In genomic region chr6:55069132-55069781, GRCh38 we compare ENCODE assay signal across 8 cellular contexts.
DNase-seq lines count a peak whose midpoint lies in the region; ATAC-seq, FAIRE-seq and TF ChIP-seq lines count a peak whose summit lies in the region.

No MANE protein-coding gene starts in this region.

- TF ChIP-seq CTCF in keratinocyte (optimal IDR thresholded peaks at IDR 0.05 in 1 of 3, IDR thresholded peaks at IDR 0.05 in 1 of 3, conservative IDR thresholded peaks at IDR 0.05 in 1 of 3; ENCODE audit: extremely low read depth in 1 of 3, insufficient read depth in 2 of 3, low read length in 3 of 3), result peak; percentile 53 to 63 (median 58)

- POLR2A ChIA-PET in activated CD4-positive, alpha-beta T cell treated with anti-CD3 and anti-CD28 coated beads for 36 hours (lab: Charles Lee), result no interaction called here

- peak; percentile 48 for FAIRE-seq in keratinocyte (lab: Jason Lieb, UNC)

- H3K4me1 Mint-ChIP-seq in activated CD4-positive, alpha-beta T cell treated with anti-CD3 and anti-CD28 coated beads for 36 hours, result no peaks in the 10 kb centered on the region
- H3K4me1 Mint-ChIP-seq in activated CD4-positive, alpha-beta T cell treated with anti-CD3 and anti-CD28 coated beads, Interleukin-2, amount 10 ng/mL, durations not matched to agents 24 days and 14 days, result no peaks in the 10 kb centered on the region
- H3K4me1 Mint-ChIP-seq in activated T-helper 17 cell treated with anti-CD3 and anti-CD28 coated beads, Interleukin-2, amount 50 U/mL, for 72 hours, result no peaks in the 10 kb centered on the region

- H3K27me3 Mint-ChIP-seq in activated CD4-positive, alpha-beta T cell treated with anti-CD3 and anti-CD28 coated beads for 36 hours, result no peaks in the 10 kb centered on the region
- H3K27me3 Mint-ChIP-seq in activated CD4-positive, alpha-beta T cell treated with anti-CD3 and anti-CD28 coated beads, Interleukin-2, amount 10 ng/mL, durations not matched to agents 24 days and 14 days, result no peaks in the 10 kb centered on the region
- no peaks in the 10 kb centered on the region for H3K27me3 Mint-ChIP-seq in activated T-helper 17 cell treated with anti-CD3 and anti-CD28 coated beads, Interleukin-2, amount 50 U/mL, for 72 hours

- H3K27me3 ChIP-seq in keratinocyte (ENCODE audit: control insufficient read depth, extremely low read depth, insufficient read depth, low read length), result no peaks in the 10 kb centered on the region

- peaks cover 2% of the 10 kb centered on the region for H3K9me3 Mint-ChIP-seq in activated CD4-positive, alpha-beta T cell treated with anti-CD3 and anti-CD28 coated beads for 36 hours (ENCODE audit: low read depth)
- H3K9me3 Mint-ChIP-seq in activated CD4-positive, alpha-beta T cell treated with anti-CD3 and anti-CD28 coated beads, Interleukin-2, amount 10 ng/mL, durations not matched to agents 24 days and 14 days, result peaks cover 4% of the 10 kb centered on the region
- peaks cover 19% of the 10 kb centered on the region for H3K9me3 Mint-ChIP-seq in activated T-helper 17 cell treated with anti-CD3 and anti-CD28 coated beads, Interleukin-2, amount 50 U/mL, for 72 hours

- no peak overlapping the region for H3K4me3 Mint-ChIP-seq in activated CD4-positive, alpha-beta T cell treated with anti-CD3 and anti-CD28 coated beads for 36 hours
- no peak overlapping the region for H3K4me3 Mint-ChIP-seq in activated CD4-positive, alpha-beta T cell treated with anti-CD3 and anti-CD28 coated beads, Interleukin-2, amount 10 ng/mL, durations not matched to agents 24 days and 14 days
- H3K4me3 Mint-ChIP-seq in activated T-helper 17 cell treated with anti-CD3 and anti-CD28 coated beads, Interleukin-2, amount 50 U/mL, for 72 hours, result no peak overlapping the region

- no peak overlapping the region for H3K9ac ChIP-seq in keratinocyte (ENCODE audit: control insufficient read depth, extremely low read depth, insufficient read depth, low read length)

- H3K27ac Mint-ChIP-seq in activated CD4-positive, alpha-beta T cell treated with anti-CD3 and anti-CD28 coated beads for 36 hours, result no peak overlapping the region
- H3K27ac Mint-ChIP-seq in activated CD4-positive, alpha-beta T cell treated with anti-CD3 and anti-CD28 coated beads, Interleukin-2, amount 10 ng/mL, durations not matched to agents 24 days and 14 days, result no peak overlapping the region
- no peak overlapping the region for H3K27ac Mint-ChIP-seq in activated T-helper 17 cell treated with anti-CD3 and anti-CD28 coated beads, Interleukin-2, amount 50 U/mL, for 72 hours

- no peak for ATAC-seq in activated CD4-positive, alpha-beta T cell treated with anti-CD3 and anti-CD28 coated beads for 36 hours
- no peak for ATAC-seq in activated T-helper 17 cell treated with anti-CD3 and anti-CD28 coated beads, Interleukin-2, amount 50 U/mL, for 72 hours (replicated peaks)
- no peak for ATAC-seq in HG03097 (IDR thresholded peaks at IDR 0.05; ENCODE audit: low FRiP score, unreplicated experiment)

- no peaks in the 10 kb centered on the region for H3K36me3 Mint-ChIP-seq in activated CD4-positive, alpha-beta T cell treated with anti-CD3 and anti-CD28 coated beads for 36 hours (ENCODE audit: low read depth)
- no peaks in the 10 kb centered on the region for H3K36me3 Mint-ChIP-seq in activated CD4-positive, alpha-beta T cell treated with anti-CD3 and anti-CD28 coated beads, Interleukin-2, amount 10 ng/mL, durations not matched to agents 24 days and 14 days (ENCODE audit: low read depth)
- H3K36me3 Mint-ChIP-seq in activated T-helper 17 cell treated with anti-CD3 and anti-CD28 coated beads, Interleukin-2, amount 50 U/mL, for 72 hours (ENCODE audit: low read depth), result no peaks in the 10 kb centered on the region

- no peak overlapping the region for H3K27ac ChIP-seq in keratinocyte (ENCODE audit: control insufficient read depth, insufficient read depth, low read length)

- H3K9me3 ChIP-seq in keratinocyte (ENCODE audit: control insufficient read depth, low read depth, low read length), result no peaks in the 10 kb centered on the region

- H3K9me1 ChIP-seq in keratinocyte (ENCODE audit: control insufficient read depth, extremely low read depth, insufficient read depth, low read length), result no peaks in the 10 kb centered on the region

- intact Hi-C loops in activated CD4-positive, alpha-beta T cell treated with anti-CD3 and anti-CD28 coated beads for 36 hours (cut with DNase I, micrococcal nuclease), result loop anchor here (1.0 to 10.0 kb wide), 4 partner anchors 350 to 1084 kb away; no protein-coding TSS in a partner anchor
- intact Hi-C loops in activated CD4-positive, alpha-beta T cell treated with anti-CD3 and anti-CD28 coated beads, Interleukin-2, amount 10 ng/mL, durations not matched to agents 24 days and 14 days (cut with micrococcal nuclease), result loop anchor here (5.0 kb wide), 1 partner anchor 352 kb away; no protein-coding TSS in a partner anchor

- no peak overlapping the region for H2AFZ ChIP-seq in keratinocyte (ENCODE audit: control insufficient read depth, low read length)

- no peaks in the 10 kb centered on the region for H3K36me3 ChIP-seq in keratinocyte (ENCODE audit: control insufficient read depth in 2 of 2, extremely low read depth in 1 of 2, insufficient read depth in 2 of 2, low read length in 2 of 2)

- H3K79me2 ChIP-seq in keratinocyte (ENCODE audit: control insufficient read depth, insufficient read depth, low read length), result no peaks in the 10 kb centered on the region

- DNase-seq in activated CD4-positive, alpha-beta T cell treated with anti-CD3 and anti-CD28 coated beads for 36 hours, result peak; percentile 15
- no peak for DNase-seq in activated CD4-positive, alpha-beta T cell treated with anti-CD3 and anti-CD28 coated beads, Interleukin-2, amount 10 ng/mL, durations not matched to agents 24 days and 14 days
- peak; percentile 19 for DNase-seq in NCI-H2171 treated with DMSO at 0.1 percent for 48 hours (lab: John Stamatoyannopoulos, UW)
- DNase-seq in astrocyte of the hippocampus (ENCODE audit: low read depth, low spot score), result peak; percentile 63
- no peak for DNase-seq in keratinocyte (ENCODE audit: low read depth, low spot score)
- DNase-seq in activated naive CD4-positive, alpha-beta T cell treated with Interleukin-2 at 50 U/mL for 16 hours, result no peak

- H3K4me3 ChIP-seq in keratinocyte (ENCODE audit: control insufficient read depth in 2 of 3, extremely low read depth in 1 of 3, insufficient read depth in 2 of 3, low read depth in 1 of 3, low read length in 3 of 3), result no peak overlapping the region

- no peaks in the 10 kb centered on the region for H4K20me1 ChIP-seq in keratinocyte (ENCODE audit: control insufficient read depth, extremely low read depth, insufficient read depth, low read length)

- dilution Hi-C loops in keratinocyte (cut with MboI; ENCODE audit: extremely low pct_ligation_motif_present, low sequenced_read_pairs), result no loop called here

- CTCF ChIA-PET in activated CD4-positive, alpha-beta T cell treated with anti-CD3 and anti-CD28 coated beads for 36 hours (lab: Charles Lee), result interaction anchor here (0.8 to 1.7 kb wide), 2 partner anchors 352 to 1495 kb away, joined by 3 to 6 read pairs; no protein-coding TSS in a partner anchor

- no peak overlapping the region for H3K4me2 ChIP-seq in keratinocyte (ENCODE audit: control insufficient read depth, extremely low read depth, insufficient read depth, low read depth, low read length)

- H3K4me1 ChIP-seq in keratinocyte (ENCODE audit: control insufficient read depth, extremely low read depth, insufficient read depth, low read length), result no peaks in the 10 kb centered on the region

Comparison
In these comparisons a context has a peak if more than half of its experiments do, and no peak if none do; other contexts are left out.
1. DNase-seq: peak in activated CD4-positive, alpha-beta T cell treated with anti-CD3 and anti-CD28 coated beads for 36 hours (single experiment), NCI-H2171 treated with DMSO at 0.1 percent for 48 hours (single experiment) and astrocyte of the hippocampus (single experiment); none in activated CD4-positive, alpha-beta T cell treated with anti-CD3 and anti-CD28 coated beads, Interleukin-2, amount 10 ng/mL, durations not matched to agents 24 days and 14 days (single experiment), keratinocyte (single experiment) and activated naive CD4-positive, alpha-beta T cell treated with Interleukin-2 at 50 U/mL for 16 hours (single experiment).